18 cellular contexts compared by ENCODE assay signal in genomic region chr13:49044008-49044407, GRCh38.
A peak's percentile ranks its signal among the peaks of the same experiment; 100 is the strongest.
DNase-seq lines count a peak whose midpoint lies in the region; ATAC-seq lines count a peak whose summit lies in the region.
"Had no signal": no experiment of that assay in that cellular context is flagged by ENCODE, and none has a peak within 500 bp of the region (broad histone marks: within the 10 kb centered on the region; RNA-seq: fewer than 3 reads in every experiment).

No MANE protein-coding gene starts in this region.

- H3K4me3 Mint-ChIP-seq in activated CD4-positive, alpha-beta T cell treated with anti-CD3 and anti-CD28 coated beads for 36 hours, result no peak overlapping the region
- no peak overlapping the region for H3K4me3 Mint-ChIP-seq in activated CD4-positive, alpha-beta T cell treated with anti-CD3 and anti-CD28 coated beads, Interleukin-2, amount 10 ng/mL, durations not matched to agents 7 days and 5 days
- no peak overlapping the region for H3K4me3 Mint-ChIP-seq in activated T-cell treated with anti-CD3 and anti-CD28 coated beads, Interleukin-2, amount 50 U/mL, for 72 hours
- H3K4me3 Mint-ChIP-seq in activated naive CD8-positive, alpha-beta T cell treated with anti-CD3 and anti-CD28 coated beads, Interleukin-2, amount 50 U/mL, for 24 hours, result no peak overlapping the region
- H3K4me3 Mint-ChIP-seq in activated naive CD8-positive, alpha-beta T cell treated with anti-CD3 and anti-CD28 coated beads for 36 hours, result no peak overlapping the region
- H3K4me3 Mint-ChIP-seq in stimulated activated naive CD8-positive, alpha-beta T cell treated with anti-CD3 and anti-CD28 coated beads, Interleukin-15, amount 100 ng/mL, for 72 hours, result no peak overlapping the region
- H3K4me3 Mint-ChIP-seq: CD4-positive, alpha-beta T cell; HFFc6 had no signal

- H3K9me3 Mint-ChIP-seq in activated CD4-positive, alpha-beta T cell treated with anti-CD3 and anti-CD28 coated beads for 36 hours (ENCODE audit: low read depth), result no peaks in the 10 kb centered on the region
- peaks cover 9% of the 10 kb centered on the region for H3K9me3 Mint-ChIP-seq in activated CD4-positive, alpha-beta T cell treated with anti-CD3 and anti-CD28 coated beads, Interleukin-2, amount 10 ng/mL, durations not matched to agents 7 days and 5 days
- peaks cover 0 to 6% of the 10 kb centered on the region in 2 donors for H3K9me3 Mint-ChIP-seq in activated T-cell treated with anti-CD3 and anti-CD28 coated beads, Interleukin-2, amount 50 U/mL, for 72 hours
- peaks cover 5% of the 10 kb centered on the region for H3K9me3 Mint-ChIP-seq in activated naive CD8-positive, alpha-beta T cell treated with anti-CD3 and anti-CD28 coated beads, Interleukin-2, amount 50 U/mL, for 24 hours
- peaks cover 6% of the 10 kb centered on the region for H3K9me3 Mint-ChIP-seq in activated naive CD8-positive, alpha-beta T cell treated with anti-CD3 and anti-CD28 coated beads for 36 hours
- peaks cover 6 to 10% of the 10 kb centered on the region in 2 donors for H3K9me3 Mint-ChIP-seq in stimulated activated naive CD8-positive, alpha-beta T cell treated with anti-CD3 and anti-CD28 coated beads, Interleukin-15, amount 100 ng/mL, for 72 hours
- H3K9me3 Mint-ChIP-seq: HFFc6 had no signal

- CTCF ChIA-PET in activated CD4-positive, alpha-beta T cell treated with anti-CD3 and anti-CD28 coated beads for 36 hours (lab: Charles Lee), result no interaction called here
- CTCF ChIA-PET in activated CD4-positive, alpha-beta T cell treated with anti-CD3 and anti-CD28 coated beads, Interleukin-2, amount 10 ng/mL, durations not matched to agents 7 days and 5 days (lab: Charles Lee), result interaction anchor here (1.0 kb wide), 1 partner anchor 15 kb away, joined by 3 read pairs; no protein-coding TSS in a partner anchor

- POLR2A ChIA-PET in activated CD4-positive, alpha-beta T cell treated with anti-CD3 and anti-CD28 coated beads for 36 hours (lab: Charles Lee), result no interaction called here
- POLR2A ChIA-PET in activated CD4-positive, alpha-beta T cell treated with anti-CD3 and anti-CD28 coated beads, Interleukin-2, amount 10 ng/mL, durations not matched to agents 7 days and 5 days (lab: Charles Lee), result no interaction called here

- intact Hi-C loops in activated CD4-positive, alpha-beta T cell treated with anti-CD3 and anti-CD28 coated beads for 36 hours (cut with DNase I, micrococcal nuclease), result no loop called here

- no peak overlapping the region for H3K27ac Mint-ChIP-seq in activated CD4-positive, alpha-beta T cell treated with anti-CD3 and anti-CD28 coated beads for 36 hours
- no peak overlapping the region for H3K27ac Mint-ChIP-seq in activated CD4-positive, alpha-beta T cell treated with anti-CD3 and anti-CD28 coated beads, Interleukin-2, amount 10 ng/mL, durations not matched to agents 7 days and 5 days
- H3K27ac Mint-ChIP-seq in activated T-cell treated with anti-CD3 and anti-CD28 coated beads, Interleukin-2, amount 50 U/mL, for 72 hours, result no peak overlapping the region
- H3K27ac Mint-ChIP-seq in activated naive CD8-positive, alpha-beta T cell treated with anti-CD3 and anti-CD28 coated beads, Interleukin-2, amount 50 U/mL, for 24 hours, result no peak overlapping the region
- H3K27ac Mint-ChIP-seq in activated naive CD8-positive, alpha-beta T cell treated with anti-CD3 and anti-CD28 coated beads for 36 hours, result no peak overlapping the region
- H3K27ac Mint-ChIP-seq in stimulated activated naive CD8-positive, alpha-beta T cell treated with anti-CD3 and anti-CD28 coated beads, Interleukin-15, amount 100 ng/mL, for 72 hours, result no peak overlapping the region

- no peak for DNase-seq in activated CD4-positive, alpha-beta T cell treated with anti-CD3 and anti-CD28 coated beads for 36 hours
- DNase-seq in activated CD4-positive, alpha-beta T cell treated with anti-CD3 and anti-CD28 coated beads, Interleukin-2, amount 10 ng/mL, durations not matched to agents 7 days and 5 days, result no peak
- peak in 1 of 2 donors; percentile 6 for DNase-seq in activated T-cell treated with anti-CD3 and anti-CD28 coated beads, Interleukin-2, amount 50 U/mL, for 72 hours
- DNase-seq in activated T-cell treated with anti-CD3 and anti-CD28 coated beads for 4 hours (no peak), SHP77 (lab: John Stamatoyannopoulos, UW) (no peak)
- DNase-seq in activated naive CD8-positive, alpha-beta T cell treated with anti-CD3 and anti-CD28 coated beads, Interleukin-2, amount 50 U/mL, for 24 hours, result no peak
- no peak for DNase-seq in activated naive CD8-positive, alpha-beta T cell treated with anti-CD3 and anti-CD28 coated beads for 36 hours
- no peak for DNase-seq in stimulated activated naive CD8-positive, alpha-beta T cell treated with anti-CD3 and anti-CD28 coated beads, Interleukin-15, amount 100 ng/mL, for 72 hours
- DNase-seq: AML-193; CD4-positive, alpha-beta T cell; DMS153; DMS79; GDM1; GOT3; H7; HFFc6 had no signal

- ATAC-seq in activated CD4-positive, alpha-beta T cell treated with anti-CD3 and anti-CD28 coated beads for 36 hours, result peak; percentile 75
- ATAC-seq in activated T-cell treated with anti-CD3 and anti-CD28 coated beads, Interleukin-2, amount 50 U/mL, for 72 hours (replicated peaks in 1 of 2), result peak; percentile 61 to 84
- ATAC-seq in activated naive CD8-positive, alpha-beta T cell treated with anti-CD3 and anti-CD28 coated beads, Interleukin-2, amount 50 U/mL, for 24 hours, result peak; percentile 59
- peak; percentile 68 for ATAC-seq in stimulated activated naive CD8-positive, alpha-beta T cell treated with anti-CD3 and anti-CD28 coated beads, Interleukin-15, amount 100 ng/mL, for 72 hours
- ATAC-seq: A549, HCT116 had no signal

- H3K36me3 Mint-ChIP-seq in activated CD4-positive, alpha-beta T cell treated with anti-CD3 and anti-CD28 coated beads for 36 hours (ENCODE audit: low read depth), result peaks cover 26% of the 10 kb centered on the region
- H3K36me3 Mint-ChIP-seq in activated CD4-positive, alpha-beta T cell treated with anti-CD3 and anti-CD28 coated beads, Interleukin-2, amount 10 ng/mL, durations not matched to agents 7 days and 5 days (ENCODE audit: low read depth), result peaks cover 19% of the 10 kb centered on the region
- peaks cover 5 to 15% of the 10 kb centered on the region in 2 donors for H3K36me3 Mint-ChIP-seq in activated T-cell treated with anti-CD3 and anti-CD28 coated beads, Interleukin-2, amount 50 U/mL, for 72 hours (ENCODE audit: insufficient read depth in 2 of 2)
- peaks cover 43% of the 10 kb centered on the region for H3K36me3 Mint-ChIP-seq in activated naive CD8-positive, alpha-beta T cell treated with anti-CD3 and anti-CD28 coated beads, Interleukin-2, amount 50 U/mL, for 24 hours (ENCODE audit: low read depth)
- H3K36me3 Mint-ChIP-seq in activated naive CD8-positive, alpha-beta T cell treated with anti-CD3 and anti-CD28 coated beads for 36 hours, result peaks cover 54% of the 10 kb centered on the region

- peaks cover 22% of the 10 kb centered on the region for H3K4me1 Mint-ChIP-seq in activated CD4-positive, alpha-beta T cell treated with anti-CD3 and anti-CD28 coated beads for 36 hours
- peaks cover 7% of the 10 kb centered on the region for H3K4me1 Mint-ChIP-seq in activated CD4-positive, alpha-beta T cell treated with anti-CD3 and anti-CD28 coated beads, Interleukin-2, amount 10 ng/mL, durations not matched to agents 7 days and 5 days
- H3K4me1 Mint-ChIP-seq in activated T-cell treated with anti-CD3 and anti-CD28 coated beads, Interleukin-2, amount 50 U/mL, for 72 hours (ENCODE audit: low read depth), result peaks cover 15% of the 10 kb centered on the region
- H3K4me1 Mint-ChIP-seq in activated naive CD8-positive, alpha-beta T cell treated with anti-CD3 and anti-CD28 coated beads, Interleukin-2, amount 50 U/mL, for 24 hours, result peaks cover 24% of the 10 kb centered on the region
- peaks cover 14% of the 10 kb centered on the region for H3K4me1 Mint-ChIP-seq in activated naive CD8-positive, alpha-beta T cell treated with anti-CD3 and anti-CD28 coated beads for 36 hours
- peaks cover 30% of the 10 kb centered on the region for H3K4me1 Mint-ChIP-seq in stimulated activated naive CD8-positive, alpha-beta T cell treated with anti-CD3 and anti-CD28 coated beads, Interleukin-15, amount 100 ng/mL, for 72 hours

- no peaks in the 10 kb centered on the region for H3K27me3 Mint-ChIP-seq in activated CD4-positive, alpha-beta T cell treated with anti-CD3 and anti-CD28 coated beads for 36 hours
- no peaks in the 10 kb centered on the region for H3K27me3 Mint-ChIP-seq in activated CD4-positive, alpha-beta T cell treated with anti-CD3 and anti-CD28 coated beads, Interleukin-2, amount 10 ng/mL, durations not matched to agents 7 days and 5 days
- H3K27me3 Mint-ChIP-seq in activated T-cell treated with anti-CD3 and anti-CD28 coated beads, Interleukin-2, amount 50 U/mL, for 72 hours (ENCODE audit: low read depth), result no peaks in the 10 kb centered on the region
- H3K27me3 Mint-ChIP-seq in activated naive CD8-positive, alpha-beta T cell treated with anti-CD3 and anti-CD28 coated beads, Interleukin-2, amount 50 U/mL, for 24 hours, result no peaks in the 10 kb centered on the region
- no peaks in the 10 kb centered on the region for H3K27me3 Mint-ChIP-seq in activated naive CD8-positive, alpha-beta T cell treated with anti-CD3 and anti-CD28 coated beads for 36 hours
- H3K27me3 Mint-ChIP-seq in stimulated activated naive CD8-positive, alpha-beta T cell treated with anti-CD3 and anti-CD28 coated beads, Interleukin-15, amount 100 ng/mL, for 72 hours, result no peaks in the 10 kb centered on the region
- H3K27me3 Mint-ChIP-seq: CD4-positive, alpha-beta T cell had no signal
